ENCODE assay signal across 8 cellular contexts in the genomic region with DNA sequence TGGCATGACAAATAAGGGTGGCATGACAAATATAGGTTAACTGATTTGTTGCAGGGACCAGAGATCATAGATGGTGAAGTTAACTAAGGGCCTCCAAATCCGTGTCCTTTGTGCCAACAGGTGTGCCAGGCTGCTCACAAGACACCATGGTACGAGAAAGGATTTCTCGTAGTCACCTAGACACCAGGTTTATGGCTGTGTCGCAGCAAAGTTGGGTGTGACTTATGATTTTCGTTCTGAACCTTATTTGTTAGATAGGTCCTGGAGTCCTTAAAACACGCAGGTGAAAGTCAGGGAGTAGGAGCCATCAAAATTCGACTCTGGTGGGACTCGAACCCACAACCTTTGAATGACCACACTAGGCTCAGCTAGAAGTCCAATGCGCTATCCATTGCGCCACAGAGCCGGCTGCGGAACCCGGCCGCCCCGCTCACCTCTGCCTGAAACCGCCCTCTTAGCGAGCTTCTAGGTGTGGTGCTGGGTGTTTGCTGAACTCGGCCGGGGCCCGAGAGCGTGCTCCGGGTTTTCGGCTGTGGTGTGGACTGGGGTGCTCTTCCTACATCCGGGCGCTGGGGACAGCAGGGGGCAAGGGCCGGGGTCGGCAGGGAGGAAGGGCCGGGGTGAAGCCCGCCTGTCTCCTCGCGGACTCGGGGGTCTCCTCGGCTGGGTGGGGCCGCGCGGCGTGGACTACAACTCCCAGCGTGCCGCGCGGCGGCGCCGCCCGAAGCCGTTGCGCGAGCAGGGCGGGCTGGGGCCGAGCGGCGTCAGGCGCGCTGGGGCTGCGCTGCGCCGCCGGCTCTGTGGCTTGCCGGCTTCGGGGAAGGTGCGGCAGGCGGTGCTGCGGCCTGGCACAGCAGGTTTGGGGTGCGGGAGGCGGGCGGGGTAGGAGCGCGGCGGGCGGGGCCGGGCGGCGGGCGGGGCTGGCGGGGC. TPM values are rescaled to one million over a fixed set of nuclear protein-coding genes. Genes with fewer than 3 reads are reported as not detected.
A peak's percentile ranks its signal among the peaks of the same experiment; 100 is the strongest.
DNase-seq lines count a peak whose midpoint lies in the region; ATAC-seq and TF ChIP-seq lines count a peak whose summit lies in the region.

A gene (plus strand): TSS at position 767 of the 930 bp plus-strand sequence. CDS start 2,606 bp downstream, outside the sequence.

- intact Hi-C loops in dorsolateral prefrontal cortex (cut with DNase I) = loop anchor here (2.0 to 5.0 kb wide), 4 partner anchors 17 to 138 kb away; a partner anchor contains a TSS
- intact Hi-C loops in right lobe of liver (cut with DNase I) = loop anchor here (10.0 kb wide), 1 partner anchor 45 kb away; no protein-coding TSS in a partner anchor

- ATAC-seq in GM18868 (IDR thresholded peaks at IDR 0.05; ENCODE audit: unreplicated experiment) (peak; percentile 84), HG03159 (IDR thresholded peaks at IDR 0.05; ENCODE audit: unreplicated experiment) (peak; percentile 81), right lobe of liver (peak; percentile 87 to 94 (median 90))

- peak; percentile 89 for DNase-seq in AG08395 (ENCODE audit: low spot score)
- peak; percentile 96 for DNase-seq in NCI-H69 (lab: John Stamatoyannopoulos, UW)
- DNase-seq in activated CD4-positive, alpha-beta T cell treated with anti-CD3 and anti-CD28 coated beads, Interleukin-2, amount 50 U/mL, for 48 hours = peak; percentile 74 to 78
- DNase-seq in dorsolateral prefrontal cortex = peak; percentile 35 to 85 (median 67)
- peak; percentile 87 to 90 (median 90) for DNase-seq in right lobe of liver
- DNase-seq in stimulated activated CD4-positive, alpha-beta T cell treated with anti-CD3 and anti-CD28 coated beads, Interleukin-4, amount 100 ng/mL, for 4 hours = peak; percentile 80

- WGBS in right lobe of liver (ENCODE audit: insufficient coverage, low coverage, low lambda C conversion rate, missing lambda C conversion rate) = 9% methylated on average over 24 of the region's 75 CpGs

- H3K36me3 ChIP-seq in right lobe of liver = peaks cover 0 to 18% (median 2%) of the 10 kb centered on the region in 4 donors

- H3K27me3 ChIP-seq in dorsolateral prefrontal cortex (no peaks in the 10 kb centered on the region), right lobe of liver (no peaks in the 10 kb centered on the region)

- H3K27ac ChIP-seq in dorsolateral prefrontal cortex (peak within 1 kb of the TSS in 50 of 59 donors; percentile 28 to 87 (median 68)), right lobe of liver (peak within 1 kb of the TSS; percentile 57 to 64 (median 61))

- peaks cover 0 to 6% (median 0%) of the 10 kb centered on the region in 4 donors for H3K4me1 ChIP-seq in right lobe of liver

- H3K4me3 ChIP-seq in dorsolateral prefrontal cortex (peak within 1 kb of the TSS; percentile 70 to 97 (median 87)), right lobe of liver (peak within 1 kb of the TSS; percentile 69 to 82 (median 74))

- TF ChIP-seq CTCF in dorsolateral prefrontal cortex (IDR thresholded peaks at IDR 0.05 in 54 of 56, conservative IDR thresholded peaks at IDR 0.05 in 2 of 56; ENCODE audit: low read depth in 1 of 56, partially characterized antibody in 56 of 56) (peak in 13 of 56 donors; percentile 10 to 44 (median 14)), right lobe of liver (IDR thresholded peaks at IDR 0.05) (no peak)

- no peaks in the 10 kb centered on the region for H3K9me3 ChIP-seq in right lobe of liver

- peak; percentile 56 for TF ChIP-seq POLR2A in right lobe of liver (IDR thresholded peaks at IDR 0.05)

RNA-seq across cellular contexts. Expression of the gene that starts here (rescaled TPM):
- total RNA-seq in dorsolateral prefrontal cortex (10 to 100 TPM; 25.1 to 59.1 (median 46.4) TPM), right lobe of liver (10 to 100 TPM; 15.8 to 97.3 (median 24.1) TPM)

Comparison
In these comparisons a context has a peak if more than half of its experiments do, and no peak if none do; other contexts are left out.
1. Peak in every context shown above with its lines: DNase-seq, ATAC-seq, H3K4me3 ChIP-seq and H3K27ac ChIP-seq.